Comparison of ENCODE assay signal across 18 cellular contexts in genomic region chr20:51510961-51511360, GRCh38. TPM values are rescaled to one million over a fixed set of nuclear protein-coding genes. Genes with fewer than 3 reads are reported as not detected.
DNase-seq lines count a peak whose midpoint lies in the region; ATAC-seq, FAIRE-seq and TF ChIP-seq lines count a peak whose summit lies in the region.
"Had no signal": no experiment of that assay in that cellular context is flagged by ENCODE, and none has a peak within 500 bp of the region (broad histone marks: within the 10 kb centered on the region; RNA-seq: fewer than 3 reads in every experiment).

No MANE protein-coding gene starts in this region.

- H3K27ac Mint-ChIP-seq in CD4-positive, alpha-beta memory T cell = peak overlapping the region; percentile 17 to 95 (median 85)
- peak overlapping the region; percentile 85 for H3K27ac Mint-ChIP-seq in activated naive CD8-positive, alpha-beta T cell treated with anti-CD3 and anti-CD28 coated beads, Interleukin-2, amount 50 U/mL, for 24 hours
- H3K27ac Mint-ChIP-seq in naive thymus-derived CD4-positive, alpha-beta T cell = peak overlapping the region in 8 of 9 donors; percentile 82 to 94 (median 92)

- peak overlapping the region in 2 of 8 donors; percentile 23 to 71 for H3K4me3 Mint-ChIP-seq in CD4-positive, alpha-beta memory T cell
- H3K4me3 Mint-ChIP-seq in activated naive CD8-positive, alpha-beta T cell treated with anti-CD3 and anti-CD28 coated beads, Interleukin-2, amount 50 U/mL, for 24 hours = no peak overlapping the region
- H3K4me3 Mint-ChIP-seq in naive thymus-derived CD4-positive, alpha-beta T cell = peak overlapping the region in 9 of 10 donors; percentile 1 to 77 (median 60)

- FAIRE-seq in frontal cortex (lab: Jason Lieb, UNC) = no peak
- FAIRE-seq: small intestine had no signal

- peaks cover 39% of the 10 kb centered on the region for H3K36me3 ChIP-seq in CD4-positive, alpha-beta memory T cell (ENCODE audit: insufficient read depth, low read length)
- H3K36me3 ChIP-seq in HEK293 (ENCODE audit: control insufficient read depth in 2 of 2, insufficient read depth in 1 of 2, low read length in 2 of 2) = no peaks in the 10 kb centered on the region
- peaks cover 4 to 38% (median 26%) of the 10 kb centered on the region in 3 experiments for H3K36me3 ChIP-seq in naive thymus-derived CD4-positive, alpha-beta T cell (ENCODE audit: control insufficient read depth in 2 of 3, insufficient read depth in 3 of 3, low read length in 3 of 3)

- ATAC-seq in activated naive CD8-positive, alpha-beta T cell treated with anti-CD3 and anti-CD28 coated beads, Interleukin-2, amount 50 U/mL, for 24 hours = no peak
- no peak for ATAC-seq in naive thymus-derived CD4-positive, alpha-beta T cell

- H3K27me3 Mint-ChIP-seq in CD4-positive, alpha-beta memory T cell = no peaks in the 10 kb centered on the region
- no peaks in the 10 kb centered on the region for H3K27me3 Mint-ChIP-seq in activated naive CD8-positive, alpha-beta T cell treated with anti-CD3 and anti-CD28 coated beads, Interleukin-2, amount 50 U/mL, for 24 hours
- no peaks in the 10 kb centered on the region for H3K27me3 Mint-ChIP-seq in naive thymus-derived CD4-positive, alpha-beta T cell
- H3K27me3 Mint-ChIP-seq: naive B cell had no signal

- no peaks in the 10 kb centered on the region for H3K9me3 Mint-ChIP-seq in CD4-positive, alpha-beta memory T cell
- H3K9me3 Mint-ChIP-seq in activated naive CD8-positive, alpha-beta T cell treated with anti-CD3 and anti-CD28 coated beads, Interleukin-2, amount 50 U/mL, for 24 hours = no peaks in the 10 kb centered on the region
- H3K9me3 Mint-ChIP-seq in naive thymus-derived CD4-positive, alpha-beta T cell = no peaks in the 10 kb centered on the region
- H3K9me3 Mint-ChIP-seq: naive B cell had no signal

- peaks cover 57 to 82% (median 72%) of the 10 kb centered on the region in 4 donors for H3K4me1 Mint-ChIP-seq in CD4-positive, alpha-beta memory T cell
- peaks cover 58% of the 10 kb centered on the region for H3K4me1 Mint-ChIP-seq in activated naive CD8-positive, alpha-beta T cell treated with anti-CD3 and anti-CD28 coated beads, Interleukin-2, amount 50 U/mL, for 24 hours
- peaks cover 56 to 93% (median 81%) of the 10 kb centered on the region in 7 donors for H3K4me1 Mint-ChIP-seq in naive thymus-derived CD4-positive, alpha-beta T cell

- intact Hi-C loops in CD4-positive, alpha-beta memory T cell (cut with micrococcal nuclease) = no loop called here
- intact Hi-C loops in naive thymus-derived CD4-positive, alpha-beta T cell (cut with micrococcal nuclease) = loop anchor here in 1 of 2 donors (5.0 kb wide), 1 partner anchor 109 kb away; no protein-coding TSS in a partner anchor

- POLR2A ChIA-PET in CD4-positive, alpha-beta memory T cell (lab: Charles Lee; ENCODE audit: partially characterized antibody) = interaction anchor here (1.4 to 6.3 kb wide), 4 partner anchors 11 to 31 kb away, joined by 3 to 84 read pairs (median 7); partner anchors contain the start of gene NFATC2
- POLR2A ChIA-PET in HEK293 (lab: Yijun Ruan, JAX) = no interaction called here
- POLR2A ChIA-PET in naive thymus-derived CD4-positive, alpha-beta T cell (lab: Charles Lee) = interaction anchor here (1.8 to 8.1 kb wide), 2 partner anchors 11 to 30 kb away, joined by 4 to 74 read pairs; no protein-coding TSS in a partner anchor

- no peaks in the 10 kb centered on the region for H3K27me3 ChIP-seq in CD4-positive, alpha-beta memory T cell (ENCODE audit: insufficient read depth, low read length)
- H3K27me3 ChIP-seq in naive thymus-derived CD4-positive, alpha-beta T cell (ENCODE audit: control insufficient read depth in 2 of 2, insufficient read depth in 2 of 2, low read length in 2 of 2) = no peaks in the 10 kb centered on the region
- H3K27me3 ChIP-seq: hepatocyte had no signal

- peaks cover 73% of the 10 kb centered on the region for H3K4me1 ChIP-seq in CD4-positive, alpha-beta memory T cell (ENCODE audit: insufficient read depth, low read length)
- no peaks in the 10 kb centered on the region for H3K4me1 ChIP-seq in HEK293 (ENCODE audit: control insufficient read depth, insufficient read depth, low read length)
- peaks cover 60 to 61% of the 10 kb centered on the region in 2 donors for H3K4me1 ChIP-seq in naive thymus-derived CD4-positive, alpha-beta T cell (ENCODE audit: control insufficient read depth in 2 of 2, insufficient read depth in 2 of 2, low read length in 2 of 2)

- no peak for DNase-seq in CD4-positive, alpha-beta memory T cell
- DNase-seq in activated naive CD8-positive, alpha-beta T cell treated with anti-CD3 and anti-CD28 coated beads, Interleukin-2, amount 50 U/mL, for 24 hours = no peak
- DNase-seq in naive thymus-derived CD4-positive, alpha-beta T cell = no peak
- DNase-seq in frontal cortex (ENCODE audit: low spot score in 2 of 2) (no peak), HUDEP-2 (lab: John Stamatoyannopoulos, UW; ENCODE audit: unreplicated experiment in 76 of 76) (no peak), AML-193 (lab: John Stamatoyannopoulos, UW) (no peak)
- DNase-seq: activated CD4-positive, CD25-positive, alpha-beta regulatory T cell; caudate nucleus; effector memory CD4-positive, alpha-beta T cell; islet precursor cell; naive B cell; NCI-H2171; NCI-H526 treated with DMSO at 0.1 percent for 48 hours; small intestine; stimulated activated CD4-positive, alpha-beta T cell treated with anti-CD3 and anti-CD28 coated beads, Interleukin-4, amount 100 ng/mL, for 4 hours had no signal

- no peaks in the 10 kb centered on the region for H3K9me3 ChIP-seq in CD4-positive, alpha-beta memory T cell (ENCODE audit: control insufficient read depth in 1 of 2, low read length in 2 of 2)
- H3K9me3 ChIP-seq in HEK293 (ENCODE audit: control insufficient read depth, insufficient read depth, low read depth, low read length) = no peaks in the 10 kb centered on the region
- H3K9me3 ChIP-seq in naive thymus-derived CD4-positive, alpha-beta T cell (ENCODE audit: control insufficient read depth in 2 of 3, low read length in 3 of 3) = no peaks in the 10 kb centered on the region

- no peak overlapping the region for H3K27ac ChIP-seq in CD4-positive, alpha-beta memory T cell (ENCODE audit: low read depth, low read length)
- H3K27ac ChIP-seq in HEK293 (ENCODE audit: extremely low read depth, low read depth, low read length) = no peak overlapping the region
- H3K27ac ChIP-seq in naive thymus-derived CD4-positive, alpha-beta T cell (ENCODE audit: low read depth, low read length) = peak overlapping the region; percentile 61
- H3K27ac ChIP-seq: hepatocyte had no signal

- TF ChIP-seq CTCF in HEK293 (tag by site-specific recombination; IDR thresholded peaks at IDR 0.05) = no peak

- H3K4me3 ChIP-seq in CD4-positive, alpha-beta memory T cell (ENCODE audit: low read length in 2 of 2) = no peak overlapping the region
- no peak overlapping the region for H3K4me3 ChIP-seq in HEK293 (ENCODE audit: low read depth, low read length)
- no peak overlapping the region for H3K4me3 ChIP-seq in naive thymus-derived CD4-positive, alpha-beta T cell (ENCODE audit: low read length)
- H3K4me3 ChIP-seq: hepatocyte, lung had no signal

- peaks cover 46 to 78% of the 10 kb centered on the region in 2 donors for H3K36me3 Mint-ChIP-seq in CD4-positive, alpha-beta memory T cell
- peaks cover 67% of the 10 kb centered on the region for H3K36me3 Mint-ChIP-seq in activated naive CD8-positive, alpha-beta T cell treated with anti-CD3 and anti-CD28 coated beads, Interleukin-2, amount 50 U/mL, for 24 hours (ENCODE audit: low read depth)
- peaks cover 21 to 66% (median 38%) of the 10 kb centered on the region in 5 donors for H3K36me3 Mint-ChIP-seq in naive thymus-derived CD4-positive, alpha-beta T cell

- CTCF ChIA-PET in CD4-positive, alpha-beta memory T cell (lab: Charles Lee; ENCODE audit: partially characterized antibody) = interaction anchor here (1.0 to 1.5 kb wide), 2 partner anchors 15 to 125 kb away, joined by 3 to 6 read pairs; no protein-coding TSS in a partner anchor
- CTCF ChIA-PET in HEK293 (lab: Yijun Ruan, JAX) = interaction anchor here (1.4 kb wide), 1 partner anchor 85 kb away, joined by 4 read pairs; no protein-coding TSS in a partner anchor
- CTCF ChIA-PET in naive thymus-derived CD4-positive, alpha-beta T cell (lab: Charles Lee) = interaction anchor here (3.1 kb wide), 1 partner anchor 10 kb away, joined by 8 read pairs; no protein-coding TSS in a partner anchor

TF ChIP-seq in HEK293, 187 proteins besides CTCF, POLR2A, EP300 and RAD21:
- TF ChIP-seq ZNF426 (tag by site-specific recombination; IDR thresholded peaks at IDR 0.05) (no peak), ZNF596 (tag by site-specific recombination; IDR thresholded peaks at IDR 0.05) (no peak), ZNF341 (tag by site-specific recombination; IDR thresholded peaks at IDR 0.05; ENCODE audit: low read depth) (peak; percentile 29; the same call in 1 of the 2 replicates), ZNF664 (tag by site-specific recombination; IDR thresholded peaks at IDR 0.05) (no peak)

RNA-seq across cellular contexts. Expression of gene NFATC2, which starts 31.6 kb away (rescaled TPM):
- total RNA-seq in CD4-positive, alpha-beta memory T cell = 10 to 100 TPM; 64.9 to 71.6 TPM
- polyA plus RNA-seq in CD4-positive, alpha-beta memory T cell = 10 to 100 TPM; 14.0 to 42.4 TPM
- 10 to 100 TPM; 39.8 to 66.8 (median 44.8) TPM for total RNA-seq in naive thymus-derived CD4-positive, alpha-beta T cell
- polyA plus RNA-seq in naive thymus-derived CD4-positive, alpha-beta T cell = 10 to 100 TPM; 16.6 to 30.1 TPM
- total RNA-seq in frontal cortex = 0.41 TPM

Comparison
In these comparisons a context has a peak if more than half of its experiments do, and no peak if none do; other contexts are left out.
1. RNA of gene NFATC2, which starts 31.6 kb away (total RNA-seq): 64.9 to 71.6 TPM in CD4-positive, alpha-beta memory T cell and 39.8 to 66.8 TPM in naive thymus-derived CD4-positive, alpha-beta T cell; 0.41 TPM in frontal cortex (single experiment); every median in the first group is over 10 times any median in the second.
2. Peak in every context shown above with its lines, with median percentiles within 50 percentile points of each other: H3K27ac Mint-ChIP-seq.